ENCODE assay signal across 1 cellular context in genomic region chr18:79424008-79424565, GRCh38.
TF ChIP-seq lines count a peak whose summit lies in the region.

No MANE protein-coding gene starts in this region.

TF ChIP-seq in H1, 55 proteins besides CTCF, POLR2A, EP300 and RAD21:
- TF ChIP-seq EZH2 (IDR thresholded peaks at IDR 0.05; ENCODE audit: low read depth, low read length, severe bottlenecking) (no peak), RNF2 (IDR thresholded peaks at IDR 0.05; ENCODE audit: borderline replicate concordance, low read depth, low read length, missing control alignments, poor library complexity, severe bottlenecking) (no peak), HDAC2 (IDR thresholded peaks at IDR 0.05; ENCODE audit: borderline replicate concordance in 1 of 2, low read depth in 2 of 2, low read length in 2 of 2) (no peak), CTBP2 (IDR thresholded peaks at IDR 0.05; ENCODE audit: borderline replicate concordance, insufficient read depth, insufficient read length, low read length) (no peak)
